8 cellular contexts compared by ENCODE assay signal in genomic region chr7:127588019-127588696, GRCh38. TPM values are rescaled to one million over a fixed set of nuclear protein-coding genes. Genes with fewer than 3 reads are reported as not detected.
DNase-seq lines count a peak whose midpoint lies in the region; ATAC-seq and TF ChIP-seq lines count a peak whose summit lies in the region.

TSS of gene ARF5 (plus strand) at chr7:127588411. CDS start at chr7:127588499, 88 bp downstream.

- H3K4me3 ChIP-seq in trophoblast cell (ENCODE audit: low read depth, low read length) (peak within 1 kb of the TSS; percentile 90), tibial nerve (peak within 1 kb of the TSS; percentile 90 to 99 (median 94))

- intact Hi-C loops in Right ventricle myocardium superior (cut with DNase I): loop anchor here (5.0 to 10.0 kb wide), 2 partner anchors 64 to 193 kb away; partner anchors contain the start of genes SND1 and ZNF800

- peak within 1 kb of the TSS; percentile 38 for H2AK5ac ChIP-seq in trophoblast cell (ENCODE audit: low read length)

- H3K9ac ChIP-seq in trophoblast cell (ENCODE audit: low read length): peak within 1 kb of the TSS; percentile 83

- peak within 1 kb of the TSS; percentile 80 for H2AFZ ChIP-seq in trophoblast cell (ENCODE audit: insufficient read depth, low read length, poor library complexity)

- H3K9me3 ChIP-seq in trophoblast cell (ENCODE audit: insufficient read depth, low read depth, low read length) (no peaks in the 10 kb centered on the region), tibial nerve (no peaks in the 10 kb centered on the region)

- H3K4me2 ChIP-seq in trophoblast cell (ENCODE audit: low read length): peak within 1 kb of the TSS; percentile 89

- peak; percentile 28 to 77 for TF ChIP-seq POLR2A in tibial nerve (IDR thresholded peaks at IDR 0.05)

- H3K27ac ChIP-seq in trophoblast cell (ENCODE audit: low read depth, low read length) (peak within 1 kb of the TSS; percentile 36), tibial nerve (peak within 1 kb of the TSS; percentile 89 to 98 (median 96))

- peak within 1 kb of the TSS; percentile 87 for H4K91ac ChIP-seq in trophoblast cell (ENCODE audit: low read depth, low read length)

- H3K4ac ChIP-seq in trophoblast cell (ENCODE audit: low read depth, low read length): peak within 1 kb of the TSS; percentile 76

- H3K23ac ChIP-seq in trophoblast cell (ENCODE audit: low read length): no peak within 1 kb of the TSS

- no peaks in the 10 kb centered on the region for H3K27me3 ChIP-seq in trophoblast cell (ENCODE audit: insufficient read depth, low read length)
- no peaks in the 10 kb centered on the region for H3K27me3 ChIP-seq in tibial nerve

- DNase-seq in GM10266 (ENCODE audit: extremely low spot score) (peak; percentile 97), NCI-H1092 (lab: John Stamatoyannopoulos, UW) (peak; percentile 77), SW 1271 (lab: John Stamatoyannopoulos, UW) (peak; percentile 31 to 59), Right ventricle myocardium superior (peak; percentile 94), trophoblast cell (peak; percentile 76 to 89), tibial nerve (ENCODE audit: low spot score in 2 of 2) (peak; percentile 78 to 83)
- DNase-seq in activated naive CD8-positive, alpha-beta T cell treated with anti-CD3 and anti-CD28 coated beads, Interleukin-2, amount 50 U/mL, for 16 hours (ENCODE audit: low read depth, low spot score): peak; percentile 70

- peak within 1 kb of the TSS; percentile 88 for H3K14ac ChIP-seq in trophoblast cell (ENCODE audit: low read length)

- peak within 1 kb of the TSS; percentile 85 for H2BK120ac ChIP-seq in trophoblast cell (ENCODE audit: insufficient read depth, low read length, poor library complexity)

- no CpG with 5 or more reads among the region's 77 CpGs for WGBS in trophoblast cell (ENCODE audit: extremely low coverage, insufficient coverage, insufficient read length)
- 0 to 2% methylated on average over 8 to 37 of the region's 77 CpGs for WGBS in tibial nerve, 2 donors

- peaks cover 16% of the 10 kb centered on the region for H3K79me1 ChIP-seq in trophoblast cell (ENCODE audit: low read length)

- peaks cover 14% of the 10 kb centered on the region for H3K79me2 ChIP-seq in trophoblast cell (ENCODE audit: control insufficient read depth, insufficient read depth, low read length, poor library complexity)

- H2BK5ac ChIP-seq in trophoblast cell (ENCODE audit: low read depth, low read length, poor library complexity): peak within 1 kb of the TSS; percentile 65

- H3K18ac ChIP-seq in trophoblast cell (ENCODE audit: low read length): peak within 1 kb of the TSS; percentile 87

- H2BK12ac ChIP-seq in trophoblast cell (ENCODE audit: low read length): no peak within 1 kb of the TSS

- H4K12ac ChIP-seq in trophoblast cell (ENCODE audit: low read depth, low read length): peak within 1 kb of the TSS; percentile 81

- peak in 1 of 2 donors; percentile 87 for TF ChIP-seq EP300 in tibial nerve (IDR thresholded peaks at IDR 0.05)

- H3K4me1 ChIP-seq in trophoblast cell (ENCODE audit: control insufficient read depth in 1 of 2, insufficient read depth in 2 of 2, low read length in 2 of 2) (peaks cover 23 to 29% of the 10 kb centered on the region in 2 experiments), tibial nerve (peaks cover 0 to 52% (median 34%) of the 10 kb centered on the region in 4 donors)

- ATAC-seq in HG02571 (IDR thresholded peaks at IDR 0.05; ENCODE audit: unreplicated experiment) (peak; percentile 58), Right ventricle myocardium superior (ENCODE audit: poor library complexity) (peak; percentile 96)

- peaks cover 13 to 17% of the 10 kb centered on the region in 2 experiments for H3K36me3 ChIP-seq in trophoblast cell (ENCODE audit: control insufficient read depth in 1 of 2, insufficient read depth in 2 of 2, low read length in 2 of 2)
- H3K36me3 ChIP-seq in tibial nerve: peaks cover 0 to 38% (median 13%) of the 10 kb centered on the region in 3 donors

- H4K8ac ChIP-seq in trophoblast cell (ENCODE audit: low read depth, low read length): peak within 1 kb of the TSS; percentile 91

- peak; percentile 1 for TF ChIP-seq CTCF in GM10266 (IDR thresholded peaks at IDR 0.05; ENCODE audit: control insufficient read depth, insufficient read depth, low read depth, missing control alignments)
- peak in 1 of 5 experiments; percentile 19 for TF ChIP-seq CTCF in tibial nerve (IDR thresholded peaks at IDR 0.05)

RNA-seq across cellular contexts. Expression of gene ARF5, which starts in this region (rescaled TPM):
- total RNA-seq in Right ventricle myocardium superior (70.5 TPM), tibial nerve (100 to 1,000 TPM; 130 to 142 (median 136) TPM)
- polyA plus RNA-seq in trophoblast cell (2013): 131 and 139 TPM in 2 replicates

Comparison
In these comparisons a context has a peak if more than half of its experiments do, and no peak if none do; other contexts are left out.
1. Peak in every context shown above with its lines: DNase-seq, ATAC-seq, H3K4me3 ChIP-seq and H3K27ac ChIP-seq.
2. DNase-seq: peak in every context shown above with its lines; median percentile 97 in GM10266; 94 in Right ventricle myocardium superior; 82 in trophoblast cell; 80 in tibial nerve; 77 in NCI-H1092; 70 in activated naive CD8-positive, alpha-beta T cell treated with anti-CD3 and anti-CD28 coated beads, Interleukin-2, amount 50 U/mL, for 16 hours; 45 in SW 1271.